Comparison of ENCODE assay signal across 8 cellular contexts in genomic region chr6:26249959-26250805, GRCh38.
DNase-seq lines count a peak whose midpoint lies in the region; ATAC-seq and TF ChIP-seq lines count a peak whose summit lies in the region.

No MANE protein-coding gene starts in this region.

- no peaks in the 10 kb centered on the region for H3K9me3 ChIP-seq in Caco-2
- H3K9me3 ChIP-seq in KOPT-K1 (ENCODE audit: insufficient read depth, low read length, poor library complexity, severe bottlenecking): no peaks in the 10 kb centered on the region

- peak in 1 of 2 experiments; percentile 42 for TF ChIP-seq CTCF in Caco-2 (IDR thresholded peaks at IDR 0.05; ENCODE audit: insufficient read depth in 1 of 2, low read depth in 1 of 2, low read length in 1 of 2, severe bottlenecking in 1 of 2, unreplicated experiment in 1 of 2)

- H3K9me3 Mint-ChIP-seq in Caco-2 (ENCODE audit: unreplicated experiment): no peaks in the 10 kb centered on the region

- peaks cover 3% of the 10 kb centered on the region for H3K27me3 Mint-ChIP-seq in Caco-2 (ENCODE audit: insufficient read depth, unreplicated experiment)

- H3K36me3 Mint-ChIP-seq in Caco-2 (ENCODE audit: insufficient read depth, unreplicated experiment): peaks cover 69% of the 10 kb centered on the region

- peaks cover 13% of the 10 kb centered on the region for H3K4me1 Mint-ChIP-seq in Caco-2 (ENCODE audit: low read depth, unreplicated experiment)

- ATAC-seq in GM21447 (IDR thresholded peaks at IDR 0.05; ENCODE audit: unreplicated experiment) (peak; percentile 43), Right ventricle myocardium inferior (peak; percentile 50)

- H3K4me3 ChIP-seq in Caco-2 (ENCODE audit: low read depth, low read length): peak overlapping the region; percentile 97

- H3K36me3 ChIP-seq in Caco-2 (ENCODE audit: control insufficient read depth, insufficient read depth, low read length) (no peaks in the 10 kb centered on the region), KOPT-K1 (ENCODE audit: insufficient read depth, low read length) (no peaks in the 10 kb centered on the region)

- H3K4me3 Mint-ChIP-seq in Caco-2 (ENCODE audit: unreplicated experiment): peak overlapping the region; percentile 71

- peak overlapping the region; percentile 71 for H3K27ac Mint-ChIP-seq in Caco-2 (ENCODE audit: unreplicated experiment)

- BruUV-seq in Caco-2 (replicated peaks; lab: Mats Ljungman, UMichigan): TSS peak; percentile 93

- peak overlapping the region; percentile 95 for H3K27ac ChIP-seq in KOPT-K1 (ENCODE audit: low read depth, low read length, poor library complexity, severe bottlenecking)

- POLR2A ChIA-PET in Caco-2 (lab: Charles Lee): interaction anchor here (0.5 to 3.4 kb wide), 24 partner anchors 10 to 1617 kb away, joined by 3 to 166 read pairs (median 7); a partner anchor contains a TSS

- no peaks in the 10 kb centered on the region for H3K27me3 ChIP-seq in Caco-2 (replicated peaks; ENCODE audit: control insufficient read depth, insufficient read depth, low read length)

- peaks cover 11% of the 10 kb centered on the region; the same call in 1 of the 2 replicates for H3K4me1 ChIP-seq in Caco-2

- CTCF ChIA-PET in Caco-2 (lab: Charles Lee): interaction anchor here (0.7 to 2.2 kb wide), 6 partner anchors 16 to 1617 kb away, joined by 3 to 11 read pairs (median 5); a partner anchor contains a TSS

- DNase-seq in Caco-2: peak; percentile 81 to 84
- DNase-seq in SIG-M5 treated with dmso at 0.1 percent for 504 hours (lab: John Stamatoyannopoulos, UW; ENCODE audit: unreplicated experiment): peak; percentile 81
- DNase-seq in activated naive CD4-positive, alpha-beta T cell (lab: John Stamatoyannopoulos, UW): peak in 3 of 4 experiments; percentile 28 to 67 (median 59)
- DNase-seq in Right ventricle myocardium inferior (ENCODE audit: missing footprints): peak; percentile 79
- DNase-seq in pons (ENCODE audit: low spot score): peak; percentile 46
- DNase-seq in SW 1271 (lab: John Stamatoyannopoulos, UW): no peak

- intact Hi-C loops in Caco-2 (cut with micrococcal nuclease; ENCODE audit: unreplicated experiment): loop anchor here (1.0 to 2.0 kb wide), 2 partner anchors 15 to 45 kb away; a partner anchor contains a TSS
- intact Hi-C loops in Right ventricle myocardium inferior (cut with DNase I): no loop called here

Comparison
In these comparisons a context has a peak if more than half of its experiments do, and no peak if none do; other contexts are left out.
1. DNase-seq: peak in Caco-2 (2 of 2), SIG-M5 treated with dmso at 0.1 percent for 504 hours (single experiment), activated naive CD4-positive, alpha-beta T cell (3 of 4), Right ventricle myocardium inferior (single experiment) and pons (single experiment); none in SW 1271 (0 of 2).